Comparison of ENCODE assay signal across 17 cellular contexts in genomic region chr4:25022741-25023140, GRCh38.
"Had no signal": no experiment of that assay in that cellular context is flagged by ENCODE, and none has a peak within 500 bp of the region (broad histone marks: within the 10 kb centered on the region; RNA-seq: fewer than 3 reads in every experiment).

No MANE protein-coding gene starts in this region.

- H3K9me3 ChIP-seq: esophagus squamous epithelium, sigmoid colon, stomach, thoracic aorta, transverse colon had no signal

- DNase-seq: esophagus squamous epithelium; foreskin fibroblast; left colon; left ventricle myocardium superior; mesendoderm; naive B cell; nephron progenitor cell; posterior cingulate gyrus; sigmoid colon; small intestine; stimulated activated CD4-positive, alpha-beta T cell treated with anti-CD3 and anti-CD28 coated beads, Interleukin-12 subunit alpha, Interleukin-12 subunit beta, amount 100 ng/mL, for 4 hours; stimulated activated naive CD4-positive, alpha-beta T cell; stomach; substantia nigra; transverse colon had no signal

- H3K36me3 ChIP-seq: esophagus squamous epithelium, stomach, thoracic aorta, transverse colon had no signal

- H3K4me1 ChIP-seq: esophagus squamous epithelium, sigmoid colon, stomach, transverse colon had no signal

- H3K27ac ChIP-seq: esophagus squamous epithelium, sigmoid colon, stomach, thoracic aorta, transverse colon had no signal

- H3K4me3 ChIP-seq: esophagus squamous epithelium, lung, sigmoid colon, stomach, thoracic aorta, transverse colon had no signal

- FAIRE-seq: small intestine had no signal

- H3K27me3 ChIP-seq: sigmoid colon, stomach had no signal
